Comparison of ENCODE assay signal across 10 cellular contexts in the genomic region with DNA sequence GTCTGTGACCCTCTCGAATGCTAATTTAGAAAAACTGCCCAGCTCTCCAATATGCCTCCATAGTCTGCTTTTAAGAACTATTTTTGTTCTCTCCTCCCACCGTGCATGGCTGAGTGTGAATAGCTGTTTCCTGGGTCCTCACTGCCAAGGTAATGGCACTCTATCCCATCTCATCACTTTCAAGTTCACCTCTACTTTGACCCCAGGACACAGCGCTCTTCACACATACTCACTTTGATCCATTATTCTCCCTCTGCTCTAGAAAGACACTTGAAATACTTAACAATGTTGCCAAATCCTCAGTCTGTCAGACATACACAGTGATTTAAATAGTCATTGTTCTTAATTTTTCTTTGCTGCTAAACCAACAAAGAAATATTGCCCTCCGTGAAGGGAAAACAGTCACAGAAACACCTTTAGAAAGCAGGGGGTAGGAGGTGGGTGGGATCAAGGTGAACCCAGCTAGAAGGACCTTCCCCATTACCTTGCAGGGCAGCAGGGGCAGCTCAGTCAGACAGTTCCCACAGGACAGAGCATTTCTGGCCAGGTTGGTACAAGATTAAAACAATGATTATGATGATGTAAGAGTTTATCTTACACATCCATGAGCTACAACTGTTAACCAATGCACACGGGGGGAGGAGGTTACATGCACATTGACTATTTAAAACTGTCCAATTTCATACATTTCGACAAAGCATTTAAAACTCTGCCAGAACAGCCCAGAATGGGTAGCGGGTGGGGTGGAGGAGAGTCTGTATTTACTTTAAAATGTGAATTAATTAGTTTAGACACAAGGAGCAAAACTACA. TPM values are rescaled to one million over a fixed set of nuclear protein-coding genes. Genes with fewer than 3 reads are reported as not detected.
DNase-seq lines count a peak whose midpoint lies in the region; ATAC-seq, FAIRE-seq and TF ChIP-seq lines count a peak whose summit lies in the region.
"Had no signal": no experiment of that assay in that cellular context is flagged by ENCODE, and none has a peak within 500 bp of the region (broad histone marks: within the 10 kb centered on the region; RNA-seq: fewer than 3 reads in every experiment).

No MANE protein-coding gene starts in this region.

- CTCF ChIA-PET in HepG2 (lab: Yijun Ruan, JAX; ENCODE audit: low intra/inter-chr PET ratio, low total read pairs): no interaction called here

- no peak for TF ChIP-seq POLR2A in breast epithelium (IDR thresholded peaks at IDR 0.05)
- no peak for TF ChIP-seq POLR2A in HepG2 (IDR thresholded peaks at IDR 0.05; ENCODE audit: insufficient read depth in 1 of 2, low read depth in 2 of 2, low read length in 2 of 2)

- 26% methylated on average over 7 of the region's 7 CpGs for WGBS in HepG2 (ENCODE audit: low lambda C conversion rate)

- H3K4me2 ChIP-seq in HepG2 (ENCODE audit: low read depth, low read length): peak overlapping the region; percentile 92

- H4K20me1 ChIP-seq in HepG2 (ENCODE audit: insufficient read depth, low read length): peaks cover 49% of the 10 kb centered on the region

- peaks cover 21% of the 10 kb centered on the region for H3K4me1 ChIP-seq in cardiac muscle cell (ENCODE audit: low read depth)
- H3K4me1 ChIP-seq in breast epithelium: peaks cover 0 to 2% of the 10 kb centered on the region in 2 donors
- H3K4me1 ChIP-seq in HepG2 (ENCODE audit: insufficient read depth, low read length): peaks cover 70% of the 10 kb centered on the region
- H3K4me1 ChIP-seq in tibial artery: peaks cover 0 to 44% (median 22%) of the 10 kb centered on the region in 4 donors
- H3K4me1 ChIP-seq: SJCRH30 had no signal

- BruUV-seq in HepG2 (replicated peaks; lab: Mats Ljungman, UMichigan): TSS peak; percentile 42

- H3K4me3 ChIP-seq in cardiac muscle cell: peak overlapping the region; percentile 53
- H3K4me3 ChIP-seq in breast epithelium: peak overlapping the region; percentile 52 to 86 (median 68)
- H3K4me3 ChIP-seq in HepG2 (replicated peaks in 1 of 3; ENCODE audit: insufficient read depth in 1 of 3, low read depth in 2 of 3, low read length in 3 of 3): peak overlapping the region; percentile 77 to 91 (median 85)
- H3K4me3 ChIP-seq in tibial artery: peak overlapping the region; percentile 57 to 71
- H3K4me3 ChIP-seq: SJCRH30 had no signal

- no peak overlapping the region for H2AFZ ChIP-seq in HepG2 (ENCODE audit: low read length)

- TF ChIP-seq RAD21 in HepG2 (CRISPR knock-in tag; IDR thresholded peaks at IDR 0.05): no peak

- H3K27me3 ChIP-seq in cardiac muscle cell (peaks cover 6% of the 10 kb centered on the region), breast epithelium (no peaks in the 10 kb centered on the region), HepG2 (ENCODE audit: control insufficient read depth in 1 of 2, insufficient read depth in 2 of 2, low read length in 2 of 2) (no peaks in the 10 kb centered on the region; a peak in 1 of 5 replicates), tibial artery (no peaks in the 10 kb centered on the region)

- H3K36me3 ChIP-seq in cardiac muscle cell (no peaks in the 10 kb centered on the region), breast epithelium (no peaks in the 10 kb centered on the region), HepG2 (replicated peaks in 1 of 2; ENCODE audit: control insufficient read depth in 1 of 2, insufficient read depth in 2 of 2, low read length in 2 of 2) (peaks cover 5 to 16% of the 10 kb centered on the region in 2 experiments; a peak in 4 of 5 replicates), tibial artery (no peaks in the 10 kb centered on the region)
- H3K36me3 ChIP-seq: SJCRH30 had no signal

- FAIRE-seq in HepG2 (lab: Jason Lieb, UNC): no peak
- FAIRE-seq: frontal cortex had no signal

- POLR2A ChIA-PET in HepG2 (lab: Yijun Ruan, JAX): interaction anchor here (0.9 to 4.3 kb wide), 8 partner anchors 10 to 123 kb away, joined by 3 to 33 read pairs (median 6); no protein-coding TSS in a partner anchor

- no peak for TF ChIP-seq EP300 in HepG2 (IDR thresholded peaks at IDR 0.05; ENCODE audit: low read depth in 2 of 2, low read length in 2 of 2)
- 0 out of 2 replicates have a peak, but pooled peaks have one; percentile 19 for TF ChIP-seq EP300 in HepG2 (CRISPR knock-in tag; IDR thresholded peaks at IDR 0.05; ENCODE audit: borderline replicate concordance)

- H3K79me2 ChIP-seq in HepG2 (ENCODE audit: insufficient read depth, low read length): peaks cover 66% of the 10 kb centered on the region

- no peak for TF ChIP-seq CTCF in cardiac muscle cell (IDR thresholded peaks at IDR 0.05; ENCODE audit: low read depth, low read length)
- no peak for TF ChIP-seq CTCF in breast epithelium (IDR thresholded peaks at IDR 0.05)
- TF ChIP-seq CTCF in HepG2 (CRISPR knock-in tag; IDR thresholded peaks at IDR 0.05): no peak
- no peak for TF ChIP-seq CTCF in tibial artery (IDR thresholded peaks at IDR 0.05)

- in situ Hi-C loops in HepG2 (cut with HindIII; ENCODE audit: extremely low pct_ligation_motif_present, low pct_unique_long_range_greater_than_20kb): loop anchor here (5.0 to 10.0 kb wide), 3 partner anchors 37 to 280 kb away; no protein-coding TSS in a partner anchor

- peak; percentile 11; the same call in 2 of the 3 replicates for ATAC-seq in HepG2
- ATAC-seq in HG02973 (IDR thresholded peaks at IDR 0.05; ENCODE audit: unreplicated experiment): no peak

- H3K9ac ChIP-seq in HepG2 (ENCODE audit: insufficient read depth, low read depth, low read length): peak overlapping the region; percentile 78

- H3K9me3 ChIP-seq in cardiac muscle cell (ENCODE audit: low read depth) (no peaks in the 10 kb centered on the region), breast epithelium (no peaks in the 10 kb centered on the region), HepG2 (ENCODE audit: low read length) (no peaks in the 10 kb centered on the region), tibial artery (no peaks in the 10 kb centered on the region)
- H3K9me3 ChIP-seq: SJCRH30 had no signal

- DNase-seq in cardiac muscle cell (ENCODE audit: low read depth in 1 of 2, low spot score in 1 of 2) (peak in 1 of 2 donors; percentile 56), cardiac septum (ENCODE audit: low spot score) (no peak), breast epithelium (ENCODE audit: low spot score in 2 of 2) (no peak), HepG2 (ENCODE audit: low spot score) (peak; percentile 48), tibial artery (no peak), NCI-H2196 treated with DMSO at 0.1 percent for 48 hours (lab: John Stamatoyannopoulos, UW; ENCODE audit: unreplicated experiment) (no peak)
- no peak for DNase-seq in activated CD4-positive, alpha-beta T cell treated with anti-CD3 and anti-CD28 coated beads for 1 hour

- no peak overlapping the region for H3K27ac ChIP-seq in cardiac muscle cell
- no peak overlapping the region for H3K27ac ChIP-seq in breast epithelium
- peak overlapping the region; percentile 52 for H3K27ac ChIP-seq in HepG2 (ENCODE audit: extremely low read length, insufficient read depth, low read length)
- H3K27ac ChIP-seq in tibial artery: no peak overlapping the region
- H3K27ac ChIP-seq: SJCRH30 had no signal

- intact Hi-C loops in cardiac septum (cut with DNase I) (no loop called here), breast epithelium (cut with DNase I; ENCODE audit: low total_unique reads) (no loop called here), HepG2 (cut with micrococcal nuclease; ENCODE audit: unreplicated experiment) (loop anchor here (2.0 to 5.0 kb wide), 6 partner anchors 16 to 278 kb away; no protein-coding TSS in a partner anchor), tibial artery (cut with DNase I; ENCODE audit: low total_unique reads) (loop anchor here (5.0 to 10.0 kb wide), 2 partner anchors 170 to 273 kb away; no protein-coding TSS in a partner anchor)

TF ChIP-seq in HepG2, 621 proteins besides CTCF, POLR2A, EP300 and RAD21 (continues in another document):
- TF ChIP-seq YEATS4 (CRISPR knock-in tag; IDR thresholded peaks at IDR 0.05; ENCODE audit: borderline replicate concordance) (no peak), ZNF280B (CRISPR knock-in tag; IDR thresholded peaks at IDR 0.05; ENCODE audit: borderline replicate concordance) (no peak), NR3C1 (CRISPR knock-in tag; IDR thresholded peaks at IDR 0.05) (no peak)

RNA-seq across cellular contexts. Expression of gene SLC22A23, which starts 2.4 kb away (rescaled TPM):
- total RNA-seq in cardiac muscle cell (14.6 and 24.9 TPM in 2 replicates), cardiac septum (3.2 TPM), breast epithelium (10 to 100 TPM; 10.9 to 26.3 (median 22.9) TPM), HepG2 (2016; rRNA removed; fragmentation: Illumina TruSeq; extraction: Trizol) (14.4 and 17.5 TPM in 2 replicates)
- polyA plus RNA-seq in cardiac muscle cell (15.7 and 21.6 TPM in 2 replicates), HepG2 (2011; rRNA removed) (11.8 and 17.3 TPM in 2 replicates)
- 5.9 and 6.8 TPM in 2 replicates for total RNA-seq in HepG2 (2016; cell fraction: cytosol; rRNA removed; fragmentation: Illumina TruSeq; extraction: Trizol; ENCODE audit: low read depth)
- total RNA-seq in HepG2 (2016; cell fraction: insoluble cytoplasmic fraction; rRNA removed; fragmentation: Illumina TruSeq; extraction: Trizol): 11.7 and 17.5 TPM in 2 replicates
- total RNA-seq in HepG2 (2016; cell fraction: membrane; rRNA removed; fragmentation: Illumina TruSeq; extraction: Trizol): 9.8 and 11.5 TPM in 2 replicates
- 33.2 and 38.2 TPM in 2 replicates for total RNA-seq in HepG2 (2016; cell fraction: nucleus; rRNA removed; fragmentation: Illumina TruSeq; extraction: Trizol)
- polyA plus RNA-seq in HepG2 (2011; cell fraction: cytosol; rRNA removed): 15.4 and 19.5 TPM in 2 replicates
- 54.1 and 61.7 TPM in 2 replicates for polyA plus RNA-seq in HepG2 (2011; cell fraction: nucleus; rRNA removed)
- polyA plus RNA-seq in HepG2 (2012): 25.2 and 36.8 TPM in 2 replicates
- 2.0 and 2.2 TPM in 2 replicates for polyA plus RNA-seq in HepG2 (2016; cell fraction: cytosol; fragmentation: Illumina TruSeq; extraction: Trizol; ENCODE audit: low read depth)
- 12.7 and 15.3 TPM in 2 replicates for polyA plus RNA-seq in HepG2 (2016; cell fraction: insoluble cytoplasmic fraction; fragmentation: Illumina TruSeq; extraction: Trizol; ENCODE audit: low read depth)
- polyA plus RNA-seq in HepG2 (2016; cell fraction: membrane; fragmentation: Illumina TruSeq; extraction: Trizol; ENCODE audit: low read depth): 5.3 and 6.1 TPM in 2 replicates
- 42.3 and 52.5 TPM in 2 replicates for polyA plus RNA-seq in HepG2 (2016; cell fraction: nucleus; fragmentation: Illumina TruSeq; extraction: Trizol; ENCODE audit: insufficient read depth, low read depth)
- polyA minus RNA-seq in HepG2 (2011; rRNA and poly(A)+ RNA removed; ENCODE audit: low replicate concordance): 1.4 and 75.8 TPM in 2 replicates
- 30.2 and 44.5 TPM in 2 replicates for polyA minus RNA-seq in HepG2 (2011; cell fraction: cytosol; rRNA and poly(A)+ RNA removed)
- polyA minus RNA-seq in HepG2 (2011; cell fraction: nucleus; rRNA and poly(A)+ RNA removed): 77.3 and 90.4 TPM in 2 replicates

Comparison
In these comparisons a context has a peak if more than half of its experiments do, and no peak if none do; other contexts are left out.
1. intact Hi-C loops: an anchor here in HepG2 (2.0 to 5.0 kb wide) and tibial artery (5.0 to 10.0 kb wide); none called in cardiac septum and breast epithelium.